ENCODE assay signal across 8 cellular contexts in genomic region chr20:57392512-57393271, GRCh38. TPM values are rescaled to one million over a fixed set of nuclear protein-coding genes. Genes with fewer than 3 reads are reported as not detected.
A peak's percentile ranks its signal among the peaks of the same experiment; 100 is the strongest.
DNase-seq lines count a peak whose midpoint lies in the region; ATAC-seq and TF ChIP-seq lines count a peak whose summit lies in the region.

No MANE protein-coding gene starts in this region.

- H3K4me1 ChIP-seq in NT2/D1 (ENCODE audit: insufficient read depth, insufficient read length) = peaks cover 39% of the 10 kb centered on the region
- H3K4me1 ChIP-seq in cardiac muscle cell (ENCODE audit: low read depth) = peaks cover 53% of the 10 kb centered on the region
- peaks cover 55% of the 10 kb centered on the region for H3K4me1 ChIP-seq in skeletal muscle satellite cell (ENCODE audit: control insufficient read depth, insufficient read depth, low read length)

- H3K27ac ChIP-seq in cardiac muscle cell = peak overlapping the region; percentile 93

- peaks cover 52% of the 10 kb centered on the region for H3K36me3 ChIP-seq in NT2/D1 (ENCODE audit: insufficient read depth, insufficient read length, low read length)
- H3K36me3 ChIP-seq in cardiac muscle cell = peaks cover 44% of the 10 kb centered on the region
- peaks cover 24% of the 10 kb centered on the region for H3K36me3 ChIP-seq in skeletal muscle satellite cell (ENCODE audit: insufficient read depth, low read length)

- ATAC-seq in GM18520 (IDR thresholded peaks at IDR 0.05; ENCODE audit: unreplicated experiment) (peak; percentile 23), HG03469 (IDR thresholded peaks at IDR 0.05; ENCODE audit: unreplicated experiment) (no peak), GM19467 (IDR thresholded peaks at IDR 0.05; ENCODE audit: unreplicated experiment) (no peak)

- no peak for DNase-seq in NT2/D1 (ENCODE audit: low read depth, low spot score)
- peak; percentile 55 for DNase-seq in activated T-helper 9 cell treated with anti-CD3 and anti-CD28 coated beads, Interleukin-2, amount 50 U/mL, for 16 hours (ENCODE audit: low read depth)
- no peak for DNase-seq in cardiac muscle cell (ENCODE audit: low read depth in 1 of 2, low spot score in 1 of 2)
- no peak for DNase-seq in NCI-H2171 treated with DMSO at 0.1 percent for 48 hours (lab: John Stamatoyannopoulos, UW)

- no peak for TF ChIP-seq CTCF in cardiac muscle cell (IDR thresholded peaks at IDR 0.05; ENCODE audit: low read depth, low read length)

- peaks cover 13% of the 10 kb centered on the region for H3K27me3 ChIP-seq in NT2/D1 (ENCODE audit: insufficient read depth, insufficient read length)
- no peaks in the 10 kb centered on the region for H3K27me3 ChIP-seq in cardiac muscle cell
- H3K27me3 ChIP-seq in skeletal muscle satellite cell (ENCODE audit: control insufficient read depth, insufficient read depth, low read length) = no peaks in the 10 kb centered on the region

- H3K9ac ChIP-seq in NT2/D1 (ENCODE audit: insufficient read length, low read depth) = peak overlapping the region; percentile 54
- peak overlapping the region; percentile 73 for H3K9ac ChIP-seq in skeletal muscle satellite cell (ENCODE audit: low read depth, low read length)

- H3K4me2 ChIP-seq in skeletal muscle satellite cell (ENCODE audit: low read length) = peak overlapping the region; percentile 96

- H3K9me3 ChIP-seq in NT2/D1 (ENCODE audit: insufficient read depth, low read length) = no peaks in the 10 kb centered on the region
- H3K9me3 ChIP-seq in cardiac muscle cell (ENCODE audit: low read depth) = no peaks in the 10 kb centered on the region
- no peaks in the 10 kb centered on the region for H3K9me3 ChIP-seq in skeletal muscle satellite cell (replicated peaks; ENCODE audit: low read length)

- peak overlapping the region; percentile 76 for H3K4me3 ChIP-seq in NT2/D1 (ENCODE audit: insufficient read length, low read depth)
- peak overlapping the region; percentile 100 for H3K4me3 ChIP-seq in cardiac muscle cell
- peak overlapping the region; percentile 72 for H3K4me3 ChIP-seq in skeletal muscle satellite cell (ENCODE audit: low read length)

RNA-seq across cellular contexts. Expression of gene RBM38, which starts 1.5 kb away (rescaled TPM):
- 420 and 625 TPM in 2 replicates for total RNA-seq in cardiac muscle cell
- 404 and 626 TPM in 2 replicates for polyA plus RNA-seq in cardiac muscle cell
- total RNA-seq in skeletal muscle satellite cell (2012; rRNA removed) = 10.9 and 12.7 TPM in 2 replicates

RNA-seq across cellular contexts. Expression of gene RAE1, which starts 41.6 kb away (rescaled TPM):
- total RNA-seq in cardiac muscle cell = 34.2 and 46.1 TPM in 2 replicates
- 72.4 and 74.1 TPM in 2 replicates for polyA plus RNA-seq in cardiac muscle cell
- 32.5 and 40.3 TPM in 2 replicates for total RNA-seq in skeletal muscle satellite cell (2012; rRNA removed)
